ENCODE assay signal across 1 cellular context in the genomic region with DNA sequence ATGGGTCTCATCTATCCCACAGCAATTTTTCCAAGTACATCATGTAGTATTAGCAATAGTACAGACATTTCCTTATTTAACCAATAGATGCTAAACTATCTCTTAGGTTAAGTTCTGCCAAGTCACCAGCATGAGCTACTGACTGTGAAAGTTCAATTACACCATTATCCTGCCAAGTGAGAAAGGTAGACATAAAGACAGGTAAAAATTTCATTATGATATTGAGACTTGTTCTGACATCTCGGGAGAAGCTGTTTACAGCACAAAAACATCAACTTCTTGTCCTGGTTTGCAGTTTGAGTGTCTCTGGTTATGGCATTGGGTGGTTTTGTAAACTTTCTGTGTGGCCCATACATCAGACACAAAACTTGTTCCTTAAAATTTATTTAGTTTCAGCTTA.
TF ChIP-seq lines count a peak whose summit lies in the region.

No MANE protein-coding gene starts in this region.

TF ChIP-seq in H1, 55 proteins besides CTCF, POLR2A, EP300 and RAD21:
- TF ChIP-seq GABPA (IDR thresholded peaks at IDR 0.05; ENCODE audit: borderline replicate concordance, insufficient read depth, low read length) (no peak), KDM5A (IDR thresholded peaks at IDR 0.05; ENCODE audit: low read length) (no peak), CHD1 (IDR thresholded peaks at IDR 0.05; ENCODE audit: low read depth, low read length) (no peak), TAF7 (optimal IDR thresholded peaks at IDR 0.05; ENCODE audit: borderline replicate concordance, low read depth, low read length) (no peak), TEAD4 (IDR thresholded peaks at IDR 0.05; ENCODE audit: low read depth, low read length) (no peak), BRCA1 (IDR thresholded peaks at IDR 0.05; ENCODE audit: low read depth, low read length) (no peak), YY1 (IDR thresholded peaks at IDR 0.05; ENCODE audit: low read depth, low read length) (no peak), TAF1 (IDR thresholded peaks at IDR 0.05; ENCODE audit: low read depth, low read length) (no peak), EZH2 (IDR thresholded peaks at IDR 0.05; ENCODE audit: low read depth, low read length, severe bottlenecking) (no peak), SP1 (IDR thresholded peaks at IDR 0.05; ENCODE audit: low read depth, low read length) (no peak), SP2 (IDR thresholded peaks at IDR 0.05; ENCODE audit: low read length) (no peak), RBBP5 (IDR thresholded peaks at IDR 0.05; ENCODE audit: borderline replicate concordance, low read depth, low read length) (no peak), RFX5 (IDR thresholded peaks at IDR 0.05; ENCODE audit: borderline replicate concordance, low read depth, low read length) (no peak), CBX5 (IDR thresholded peaks at IDR 0.05; ENCODE audit: low read depth, low read length) (no peak), CBX8 (IDR thresholded peaks at IDR 0.05; ENCODE audit: borderline replicate concordance, low read depth, low read length) (no peak), CEBPB (IDR thresholded peaks at IDR 0.05; ENCODE audit: low read depth, low read length) (no peak), NRF1 (IDR thresholded peaks at IDR 0.05; ENCODE audit: low read depth, low read length) (no peak), CHD2 (IDR thresholded peaks at IDR 0.05; ENCODE audit: low read length) (no peak), NANOG (IDR thresholded peaks at IDR 0.05; ENCODE audit: insufficient read depth, low read depth, low read length, poor library complexity, severe bottlenecking) (no peak)
- TF ChIP-seq, protein P1, sequence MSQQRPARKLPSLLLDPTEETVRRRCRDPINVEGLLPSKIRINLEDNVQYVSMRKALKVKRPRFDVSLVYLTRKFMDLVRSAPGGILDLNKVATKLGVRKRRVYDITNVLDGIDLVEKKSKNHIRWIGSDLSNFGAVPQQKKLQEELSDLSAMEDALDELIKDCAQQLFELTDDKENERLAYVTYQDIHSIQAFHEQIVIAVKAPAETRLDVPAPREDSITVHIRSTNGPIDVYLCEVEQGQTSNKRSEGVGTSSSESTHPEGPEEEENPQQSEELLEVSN (IDR thresholded peaks at IDR 0.05) = no peak
TF ChIP-seq in H1: peak in this region for 0.
